Comparison of ENCODE assay signal across 39 cellular contexts in the genomic region with DNA sequence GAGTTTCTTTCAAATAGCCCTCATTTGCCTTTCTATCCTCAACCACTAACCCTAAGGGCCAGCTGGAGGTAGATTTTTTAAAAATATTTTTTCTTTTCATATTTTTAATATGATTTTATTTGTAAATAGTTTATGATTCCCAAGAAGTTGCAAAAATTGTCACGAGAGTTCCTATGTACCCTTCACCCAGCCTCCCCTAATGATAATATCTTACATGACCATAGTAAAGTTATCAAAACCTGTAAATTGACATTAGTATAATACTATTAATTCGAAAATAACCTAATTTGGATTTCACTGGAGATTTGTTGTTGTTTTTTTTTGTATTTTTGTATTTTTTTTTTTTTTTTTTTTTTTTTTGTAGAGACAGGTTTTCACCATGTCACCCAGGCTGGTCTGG.
"Had no signal": no experiment of that assay in that cellular context is flagged by ENCODE, and none has a peak within 500 bp of the region (broad histone marks: within the 10 kb centered on the region; RNA-seq: fewer than 3 reads in every experiment).

No MANE protein-coding gene starts in this region.

- ATAC-seq: activated naive CD4-positive, alpha-beta T cell treated with anti-CD3 and anti-CD28 coated beads, Interleukin-2, amount 50 U/mL, for 72 hours; activated naive CD8-positive, alpha-beta T cell treated with anti-CD3 and anti-CD28 coated beads, Interleukin-2, amount 50 U/mL, for 24 hours; activated T-cell treated with anti-CD3 and anti-CD28 coated beads, Interleukin-2, amount 50 U/mL, for 4 hours; activated T-cell treated with anti-CD3 and anti-CD28 coated beads, Interleukin-2, amount 50 U/mL, for 72 hours; activated T-helper 17 cell treated with anti-CD3 and anti-CD28 coated beads, Interleukin-2, amount 50 U/mL, for 72 hours; body of pancreas had no signal

- H3K36me3 Mint-ChIP-seq: activated naive CD4-positive, alpha-beta T cell treated with anti-CD3 and anti-CD28 coated beads, Interleukin-2, amount 10 ng/mL, durations not matched to agents 7 days and 5 days; activated naive CD8-positive, alpha-beta T cell treated with anti-CD3 and anti-CD28 coated beads, Interleukin-2, amount 10 ng/mL, durations not matched to agents 7 days and 5 days; brain had no signal

- H3K27ac ChIP-seq: adrenal gland, ascending aorta, body of pancreas, breast epithelium, cardiac muscle cell had no signal

- H3K9me3 Mint-ChIP-seq: activated naive CD4-positive, alpha-beta T cell treated with anti-CD3 and anti-CD28 coated beads for 36 hours; activated T-helper 2 cell treated with anti-CD3 and anti-CD28 coated beads, Interferon-gamma antibody, Interleukin-2, Interleukin-4, amounts not matched to agents 10 μg/mL and 5 μg/mL and 100 μg/mL, durations not matched to agents 14 hours and 24 hours and 36 hours had no signal

- H3K4me3 Mint-ChIP-seq: activated naive CD4-positive, alpha-beta T cell treated with anti-CD3 and anti-CD28 coated beads for 36 hours; activated naive CD4-positive, alpha-beta T cell treated with anti-CD3 and anti-CD28 coated beads, Interleukin-2, amount 10 ng/mL, durations not matched to agents 7 days and 5 days; activated naive CD4-positive, alpha-beta T cell treated with anti-CD3 and anti-CD28 coated beads, Interleukin-2, amount 50 U/mL, for 24 hours; activated naive CD8-positive, alpha-beta T cell; activated naive CD8-positive, alpha-beta T cell treated with anti-CD3 and anti-CD28 coated beads for 36 hours; activated naive CD8-positive, alpha-beta T cell treated with anti-CD3 and anti-CD28 coated beads, Interleukin-2, amount 10 ng/mL, durations not matched to agents 7 days and 5 days; activated naive CD8-positive, alpha-beta T cell treated with anti-CD3 and anti-CD28 coated beads, Interleukin-2, amount 50 U/mL, for 24 hours; activated T-cell treated with anti-CD3 and anti-CD28 coated beads, Interleukin-2, amount 50 U/mL, for 24 hours; activated T-cell treated with anti-CD3 and anti-CD28 coated beads, Interleukin-2, amount 50 U/mL, for 4 hours; activated T-cell treated with anti-CD3 and anti-CD28 coated beads, Interleukin-2, amount 50 U/mL, for 72 hours; activated T-helper 1 cell treated with anti-CD3 and anti-CD28 coated beads, Interleukin-12 subunit alpha, Interleukin-12 subunit beta, Interleukin-2, Interleukin-4 antibody, amounts not matched to agents 30 ng/mL and 10 ng/mL and 1 ng/mL, durations not matched to agents 14 hours and 24 hours and 36 hours; activated T-helper 17 cell treated with anti-CD3 and anti-CD28 coated beads, Interleukin-2, amount 50 U/mL, for 72 hours; brain; central memory CD8-positive, alpha-beta T cell had no signal

- H3K36me3 ChIP-seq: adrenal gland, ascending aorta, breast epithelium, cardiac muscle cell had no signal

- H3K4me1 ChIP-seq: adrenal gland, ascending aorta, breast epithelium had no signal

- FAIRE-seq: bronchial epithelial cell had no signal

- DNase-seq: activated effector memory CD4-positive, alpha-beta T cell treated with anti-CD3 and anti-CD28 coated beads, Interleukin-2, amount 50 U/mL, for 16 hours; activated effector memory CD4-positive, alpha-beta T cell treated with Interleukin-2 at 50 U/mL for 16 hours; activated gamma-delta T cell; activated gamma-delta T cell treated with Interleukin-2 at 50 U/mL for 16 hours; activated naive CD4-positive, alpha-beta T cell; activated naive CD4-positive, alpha-beta T cell treated with anti-CD3 and anti-CD28 coated beads for 36 hours; activated naive CD4-positive, alpha-beta T cell treated with anti-CD3 and anti-CD28 coated beads, Interleukin-2, amount 10 ng/mL, durations not matched to agents 7 days and 5 days; activated naive CD4-positive, alpha-beta T cell treated with anti-CD3 and anti-CD28 coated beads, Interleukin-2, amount 50 U/mL, for 16 hours; activated naive CD4-positive, alpha-beta T cell treated with Interleukin-2 at 50 U/mL for 16 hours; activated naive CD8-positive, alpha-beta T cell treated with anti-CD3 and anti-CD28 coated beads for 36 hours; activated naive CD8-positive, alpha-beta T cell treated with anti-CD3 and anti-CD28 coated beads, Interleukin-2, amount 10 ng/mL, durations not matched to agents 7 days and 5 days; activated naive CD8-positive, alpha-beta T cell treated with anti-CD3 and anti-CD28 coated beads, Interleukin-2, amount 50 U/mL, for 24 hours; activated T-cell treated with anti-CD3 and anti-CD28 coated beads for 4 hours; activated T-cell treated with anti-CD3 and anti-CD28 coated beads, Interleukin-2, amount 50 U/mL, for 1 hour; activated T-cell treated with anti-CD3 and anti-CD28 coated beads, Interleukin-2, amount 50 U/mL, for 24 hours; activated T-cell treated with anti-CD3 and anti-CD28 coated beads, Interleukin-2, amount 50 U/mL, for 4 hours; activated T-cell treated with anti-CD3 and anti-CD28 coated beads, Interleukin-2, amount 50 U/mL, for 48 hours; activated T-cell treated with anti-CD3 and anti-CD28 coated beads, Interleukin-2, amount 50 U/mL, for 72 hours; adrenal gland; amniotic stem cell; amygdala; anterior cingulate cortex; aorta; body of pancreas; caudate nucleus; central memory CD4-positive, alpha-beta T cell; cerebellar nuclear complex had no signal

- H3K4me3 ChIP-seq: adrenal gland, ascending aorta, body of pancreas, breast epithelium, cardiac muscle cell had no signal

- H3K4me1 Mint-ChIP-seq: activated T-helper 17 cell treated with anti-CD3 and anti-CD28 coated beads, Interleukin-2, amount 50 U/mL, for 72 hours had no signal

- H3K27me3 ChIP-seq: adrenal gland, ascending aorta, body of pancreas, cardiac muscle cell had no signal

- H3K9me3 ChIP-seq: adrenal gland, ascending aorta, body of pancreas, breast epithelium had no signal

- H3K27ac Mint-ChIP-seq: activated naive CD4-positive, alpha-beta T cell treated with anti-CD3 and anti-CD28 coated beads for 36 hours; activated naive CD4-positive, alpha-beta T cell treated with anti-CD3 and anti-CD28 coated beads, Interleukin-2, amount 10 ng/mL, durations not matched to agents 7 days and 5 days; activated naive CD4-positive, alpha-beta T cell treated with anti-CD3 and anti-CD28 coated beads, Interleukin-2, amount 50 U/mL, for 24 hours; activated naive CD4-positive, alpha-beta T cell treated with anti-CD3 and anti-CD28 coated beads, Interleukin-2, amount 50 U/mL, for 72 hours; activated naive CD8-positive, alpha-beta T cell; activated naive CD8-positive, alpha-beta T cell treated with anti-CD3 and anti-CD28 coated beads for 36 hours; activated naive CD8-positive, alpha-beta T cell treated with anti-CD3 and anti-CD28 coated beads, Interleukin-2, amount 10 ng/mL, durations not matched to agents 7 days and 5 days; activated naive CD8-positive, alpha-beta T cell treated with anti-CD3 and anti-CD28 coated beads, Interleukin-2, amount 50 U/mL, for 24 hours; activated T-cell treated with anti-CD3 and anti-CD28 coated beads, Interleukin-2, amount 50 U/mL, for 24 hours; activated T-cell treated with anti-CD3 and anti-CD28 coated beads, Interleukin-2, amount 50 U/mL, for 72 hours; activated T-helper 1 cell treated with anti-CD3 and anti-CD28 coated beads, Interleukin-12 subunit alpha, Interleukin-12 subunit beta, Interleukin-2, Interleukin-4 antibody, amounts not matched to agents 30 ng/mL and 10 ng/mL and 1 ng/mL, durations not matched to agents 14 hours and 24 hours and 36 hours; activated T-helper 17 cell treated with anti-CD3 and anti-CD28 coated beads, Interleukin-2, amount 50 U/mL, for 72 hours; activated T-helper 2 cell treated with anti-CD3 and anti-CD28 coated beads, Interferon-gamma antibody, Interleukin-2, Interleukin-4, amounts not matched to agents 10 μg/mL and 5 μg/mL and 100 μg/mL, durations not matched to agents 14 hours and 24 hours and 36 hours had no signal
